In the genomic region with DNA sequence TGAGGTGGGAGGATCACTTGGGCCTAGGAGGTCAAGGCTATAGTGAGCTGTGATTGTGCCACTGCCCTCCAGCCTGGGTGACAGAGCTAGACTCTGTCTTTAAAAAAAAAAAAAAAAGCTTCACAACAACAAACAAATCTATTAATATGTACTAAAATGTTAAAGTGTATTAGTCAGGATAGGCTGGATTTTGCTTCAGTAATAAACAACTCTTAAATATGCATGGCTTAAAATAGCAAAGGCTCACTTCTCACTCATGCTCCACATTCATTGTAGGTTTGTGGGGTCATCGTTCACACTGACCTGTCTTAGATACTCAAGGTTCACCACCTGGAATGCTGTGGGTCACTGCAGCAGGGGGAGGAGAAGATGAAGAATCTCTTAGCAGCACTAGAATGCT, we compare ENCODE assay signal across 2 cellular contexts.
TF ChIP-seq lines count a peak whose summit lies in the region.

No MANE protein-coding gene starts in this region.

TF ChIP-seq in IMR-90, 13 proteins besides CTCF, POLR2A, EP300 and RAD21:
- TF ChIP-seq CEBPB (IDR thresholded peaks at IDR 0.05; ENCODE audit: low read depth, low read length) (no peak), FOS (IDR thresholded peaks at IDR 0.05; ENCODE audit: low read depth, low read length) (no peak), MXI1 (IDR thresholded peaks at IDR 0.05; ENCODE audit: borderline replicate concordance, low read depth, low read length) (no peak), BHLHE40 (IDR thresholded peaks at IDR 0.05; ENCODE audit: low read depth, low read length) (no peak), RCOR1 (IDR thresholded peaks at IDR 0.05; ENCODE audit: insufficient replicate concordance, low read length) (no peak), MAZ (IDR thresholded peaks at IDR 0.05; ENCODE audit: borderline replicate concordance, low read depth, low read length) (no peak), SMC3 (IDR thresholded peaks at IDR 0.05; ENCODE audit: low read depth, low read length) (no peak), MAFK (IDR thresholded peaks at IDR 0.05; ENCODE audit: low read depth, low read length) (no peak), RFX5 (IDR thresholded peaks at IDR 0.05; ENCODE audit: low read depth, low read length) (no peak), CHD1 (IDR thresholded peaks at IDR 0.05; ENCODE audit: low read depth, low read length) (no peak)
- TF ChIP-seq, protein P1, sequence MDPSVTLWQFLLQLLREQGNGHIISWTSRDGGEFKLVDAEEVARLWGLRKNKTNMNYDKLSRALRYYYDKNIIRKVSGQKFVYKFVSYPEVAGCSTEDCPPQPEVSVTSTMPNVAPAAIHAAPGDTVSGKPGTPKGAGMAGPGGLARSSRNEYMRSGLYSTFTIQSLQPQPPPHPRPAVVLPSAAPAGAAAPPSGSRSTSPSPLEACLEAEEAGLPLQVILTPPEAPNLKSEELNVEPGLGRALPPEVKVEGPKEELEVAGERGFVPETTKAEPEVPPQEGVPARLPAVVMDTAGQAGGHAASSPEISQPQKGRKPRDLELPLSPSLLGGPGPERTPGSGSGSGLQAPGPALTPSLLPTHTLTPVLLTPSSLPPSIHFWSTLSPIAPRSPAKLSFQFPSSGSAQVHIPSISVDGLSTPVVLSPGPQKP (IDR thresholded peaks at IDR 0.05; ENCODE audit: borderline replicate concordance, low read depth, low read length) = no peak
- TF ChIP-seq, protein P2, sequence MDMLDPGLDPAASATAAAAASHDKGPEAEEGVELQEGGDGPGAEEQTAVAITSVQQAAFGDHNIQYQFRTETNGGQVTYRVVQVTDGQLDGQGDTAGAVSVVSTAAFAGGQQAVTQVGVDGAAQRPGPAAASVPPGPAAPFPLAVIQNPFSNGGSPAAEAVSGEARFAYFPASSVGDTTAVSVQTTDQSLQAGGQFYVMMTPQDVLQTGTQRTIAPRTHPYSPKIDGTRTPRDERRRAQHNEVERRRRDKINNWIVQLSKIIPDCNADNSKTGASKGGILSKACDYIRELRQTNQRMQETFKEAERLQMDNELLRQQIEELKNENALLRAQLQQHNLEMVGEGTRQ (IDR thresholded peaks at IDR 0.05; ENCODE audit: low read depth, low read length) = no peak

TF ChIP-seq in K562, 482 proteins besides CTCF, POLR2A, EP300 and RAD21:
- TF ChIP-seq SETDB1 (IDR thresholded peaks at IDR 0.05; ENCODE audit: low read length) (no peak), RCOR1 (IDR thresholded peaks at IDR 0.05; ENCODE audit: borderline replicate concordance in 1 of 2, low read depth in 2 of 2, low read length in 2 of 2) (no peak), ZNF12 (CRISPR knock-in tag; IDR thresholded peaks at IDR 0.05) (peak; percentile 91), NR2C2 (CRISPR knock-in tag; IDR thresholded peaks at IDR 0.05) (no peak), NR2C2 (tag; IDR thresholded peaks at IDR 0.05) (peak; percentile 13; the same call in 1 of the 2 replicates)
